Comparison of ENCODE assay signal across 9 cellular contexts in the genomic region with DNA sequence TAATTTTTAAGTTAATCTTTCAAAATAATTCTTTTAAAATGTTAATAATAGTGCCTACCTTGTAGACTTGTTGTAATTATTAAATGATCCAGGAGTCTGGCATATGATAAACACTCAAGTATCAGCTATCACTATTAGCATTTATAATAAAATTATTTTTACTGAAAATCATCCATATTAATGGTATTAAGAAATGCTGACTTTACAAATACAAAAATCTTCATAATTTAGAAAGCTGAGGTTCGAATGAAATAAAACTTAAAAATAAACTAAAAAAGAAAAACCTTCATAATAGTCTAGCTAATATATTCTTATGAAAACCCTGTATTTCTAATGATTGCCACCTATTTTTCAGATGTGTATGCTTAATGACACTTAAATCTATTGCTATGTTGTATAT. TPM values are rescaled to one million over a fixed set of nuclear protein-coding genes. Genes with fewer than 3 reads are reported as not detected.
"Had no signal": no experiment of that assay in that cellular context is flagged by ENCODE, and none has a peak within 500 bp of the region (broad histone marks: within the 10 kb centered on the region; RNA-seq: fewer than 3 reads in every experiment).

No MANE protein-coding gene starts in this region.

- H2AFZ ChIP-seq: GM23338 had no signal

- H3K4me3 Mint-ChIP-seq: GM23338, H9 had no signal

- DNase-seq: H9, HCEC 1CT, KBM-7 had no signal

- H3K27ac Mint-ChIP-seq: GM23338, H9 had no signal

- H3K4me2 ChIP-seq: GM23338, KMS-11 had no signal

- ATAC-seq: GM23338 had no signal

- FAIRE-seq: H1, H54, HTR-8/SVneo had no signal

- H3K27ac ChIP-seq: KMS-11 had no signal

- H3K9ac ChIP-seq: KMS-11 had no signal

- H3K4me3 ChIP-seq: GM23338 had no signal

- H3K9me3 Mint-ChIP-seq: GM23338, H9 had no signal

RNA-seq across cellular contexts. Expression of a gene that starts 5.2 kb away (rescaled TPM):
- total RNA-seq: HT-29 had no signal
